12 cellular contexts compared by ENCODE assay signal in genomic region chr17:2174048-2174447, GRCh38.
DNase-seq lines count a peak whose midpoint lies in the region; ATAC-seq and TF ChIP-seq lines count a peak whose summit lies in the region.
"Had no signal": no experiment of that assay in that cellular context is flagged by ENCODE, and none has a peak within 500 bp of the region (broad histone marks: within the 10 kb centered on the region; RNA-seq: fewer than 3 reads in every experiment).

No MANE protein-coding gene starts in this region.

- H3K9me2 ChIP-seq in GM23248 (ENCODE audit: insufficient read depth), result no peaks in the 10 kb centered on the region

- no peaks in the 10 kb centered on the region for H3K27me3 ChIP-seq in GM23248 (replicated peaks; ENCODE audit: insufficient read depth)
- H3K27me3 ChIP-seq in skeletal muscle tissue (ENCODE audit: control insufficient read depth in 3 of 3, insufficient read depth in 3 of 3, low read length in 3 of 3), result no peaks in the 10 kb centered on the region
- H3K27me3 ChIP-seq in HAP-1 (ENCODE audit: low read depth), result no peaks in the 10 kb centered on the region
- H3K27me3 ChIP-seq in ovary, result no peaks in the 10 kb centered on the region

- peak; percentile 63 for DNase-seq in GM23248
- peak; percentile 80 for DNase-seq in astrocyte of the spinal cord (ENCODE audit: low read depth, low spot score)
- DNase-seq in immature natural killer cell, result no peak
- no peak for DNase-seq in erythroblast (lab: John Stamatoyannopoulos, UW)
- DNase-seq in HAP-1 (ENCODE audit: low spot score in 2 of 2), result no peak
- no peak for DNase-seq in ovary
- DNase-seq: CD8-positive, alpha-beta memory T cell; cerebellar nuclear complex; NK-92 treated with Interleukin-12 subunit alpha and Interleukin-12 subunit beta, amount 100 ng/mL, for 24 hours had no signal

- intact Hi-C loops in ovary (cut with DNase I), result loop anchor here in 3 of 4 donors (2.0 to 10.0 kb wide), 4 partner anchors 49 to 61 kb away; no protein-coding TSS in a partner anchor

- no peak overlapping the region for H2AFZ ChIP-seq in GM23248

- 31 to 39% methylated on average over 3 of the region's 3 CpGs for WGBS in GM23248 (ENCODE audit: low coverage in 1 of 2, low lambda C conversion rate in 2 of 2, missing lambda C conversion rate in 2 of 2), 2 experiments
- 40 to 54% (median 46%) methylated on average over 3 of the region's 3 CpGs for WGBS in ovary, 3 donors

- peak overlapping the region; percentile 91 for H3K9ac ChIP-seq in GM23248
- H3K9ac ChIP-seq in skeletal muscle tissue (ENCODE audit: low read depth in 1 of 3, low read length in 3 of 3), result peak overlapping the region; percentile 4 to 23 (median 10)

- H3K4me3 ChIP-seq in GM23248 (peak overlapping the region; percentile 33), astrocyte of the spinal cord (ENCODE audit: low read depth, low read length) (no peak overlapping the region), skeletal muscle tissue (ENCODE audit: low read length in 3 of 3) (peak overlapping the region in 1 of 3 donors; percentile 19), HAP-1 (no peak overlapping the region), ovary (no peak overlapping the region)

- no peaks in the 10 kb centered on the region for H3K9me3 Mint-ChIP-seq in immature natural killer cell
- H3K9me3 Mint-ChIP-seq: CD8-positive, alpha-beta memory T cell had no signal

- peaks cover 50 to 52% of the 10 kb centered on the region in 2 donors for H3K4me1 Mint-ChIP-seq in immature natural killer cell

- in situ Hi-C loops in GM23248 (cut with MboI), result no loop called here
- in situ Hi-C loops in astrocyte of the spinal cord (cut with HindIII; ENCODE audit: low sequenced_read_pairs), result loop anchor here (10.0 kb wide), 1 partner anchor 109 kb away; no protein-coding TSS in a partner anchor
- in situ Hi-C loops in HAP-1 (cut with MboI; ENCODE audit: low sequenced_read_pairs), result no loop called here

- H3K9me3 ChIP-seq in GM23248 (ENCODE audit: low read depth), result no peaks in the 10 kb centered on the region
- H3K9me3 ChIP-seq in skeletal muscle tissue (ENCODE audit: control insufficient read depth in 3 of 3, low read length in 3 of 3), result no peaks in the 10 kb centered on the region
- no peaks in the 10 kb centered on the region for H3K9me3 ChIP-seq in HAP-1
- no peaks in the 10 kb centered on the region for H3K9me3 ChIP-seq in ovary

- no peak for ATAC-seq in GM19351 (IDR thresholded peaks at IDR 0.05; ENCODE audit: unreplicated experiment)

- H3F3A ChIP-seq in GM23248 (ENCODE audit: insufficient read depth), result peaks cover 50% of the 10 kb centered on the region

- peaks cover 33 to 47% (median 38%) of the 10 kb centered on the region in 3 donors for H3K36me3 Mint-ChIP-seq in immature natural killer cell

- peak overlapping the region; percentile 67 for H3K4me2 ChIP-seq in GM23248 (ENCODE audit: unreplicated experiment)

- H3K36me3 ChIP-seq in GM23248 (ENCODE audit: low read depth) (0 out of 2 replicates have a peak, but pooled peaks cover 7% of the 10 kb centered on the region), skeletal muscle tissue (ENCODE audit: control insufficient read depth in 3 of 3, insufficient read depth in 3 of 3, low read length in 3 of 3) (peaks cover 3 to 15% (median 8%) of the 10 kb centered on the region in 3 donors), HAP-1 (replicated peaks) (peaks cover 5% of the 10 kb centered on the region), ovary (no peaks in the 10 kb centered on the region)

- H3K4me3 Mint-ChIP-seq in immature natural killer cell, result no peak overlapping the region
- H3K4me3 Mint-ChIP-seq: CD8-positive, alpha-beta memory T cell had no signal

- peak overlapping the region in 4 of 6 donors; percentile 41 to 73 (median 52) for H3K27ac Mint-ChIP-seq in immature natural killer cell

- TF ChIP-seq EP300 in ovary (IDR thresholded peaks at IDR 0.05), result no peak

- peaks cover 65% of the 10 kb centered on the region for H3K4me1 ChIP-seq in GM23248 (ENCODE audit: insufficient read depth)
- H3K4me1 ChIP-seq in skeletal muscle tissue (ENCODE audit: control insufficient read depth in 3 of 3, insufficient read depth in 3 of 3, low read length in 3 of 3), result peaks cover 75 to 85% (median 81%) of the 10 kb centered on the region in 3 donors
- no peaks in the 10 kb centered on the region for H3K4me1 ChIP-seq in HAP-1
- peaks cover 49% of the 10 kb centered on the region for H3K4me1 ChIP-seq in ovary (ENCODE audit: insufficient read depth)

- H3K79me2 ChIP-seq in GM23248 (ENCODE audit: insufficient read depth), result peaks cover 23% of the 10 kb centered on the region; the same call in 1 of the 2 replicates

- H4K20me1 ChIP-seq in GM23248 (ENCODE audit: insufficient read depth), result no peaks in the 10 kb centered on the region

- H3K27me3 Mint-ChIP-seq in immature natural killer cell (ENCODE audit: low read depth in 3 of 3), result peaks cover 1 to 2% (median 2%) of the 10 kb centered on the region in 3 donors

- TF ChIP-seq CTCF in astrocyte of the spinal cord (IDR thresholded peaks at IDR 0.05; ENCODE audit: low read depth, low read length) (no peak), ovary (IDR thresholded peaks at IDR 0.05) (no peak)

- no peak for TF ChIP-seq POLR2A in erythroblast (IDR thresholded peaks at IDR 0.05; ENCODE audit: low read length)
- no peak for TF ChIP-seq POLR2A in ovary (IDR thresholded peaks at IDR 0.05)

- H3K27ac ChIP-seq in GM23248 (peak overlapping the region; percentile 99), skeletal muscle tissue (ENCODE audit: low read depth, low read length) (peak overlapping the region; percentile 93), ovary (peak overlapping the region in 1 of 2 donors; percentile 85)
- H3K27ac ChIP-seq: HL-60 had no signal

Comparison
In these comparisons a context has a peak if more than half of its experiments do, and no peak if none do; other contexts are left out.
1. DNase-seq: peak in GM23248 (single experiment) and astrocyte of the spinal cord (single experiment); none in immature natural killer cell (0 of 3), erythroblast (0 of 2), HAP-1 (0 of 2) and ovary (0 of 5).